Comparison of ENCODE assay signal across 15 cellular contexts in genomic region chr22:17846326-17846992, GRCh38.
DNase-seq lines count a peak whose midpoint lies in the region; ATAC-seq, FAIRE-seq and TF ChIP-seq lines count a peak whose summit lies in the region.
"Had no signal": no experiment of that assay in that cellular context is flagged by ENCODE, and none has a peak within 500 bp of the region (broad histone marks: within the 10 kb centered on the region; RNA-seq: fewer than 3 reads in every experiment).

No MANE protein-coding gene starts in this region.

- intact Hi-C loops in right cardiac atrium (cut with DNase I), result no loop called here
- intact Hi-C loops in activated T-helper 1 cell treated with anti-CD3 and anti-CD28 coated beads, Interleukin-12 subunit alpha, Interleukin-12 subunit beta, Interleukin-2, Interleukin-4 antibody, amounts not matched to agents 30 ng/mL and 10 ng/mL and 1 ng/mL, durations not matched to agents 14 hours and 24 hours and 36 hours (cut with micrococcal nuclease), result no loop called here

- H3K27ac ChIP-seq in angular gyrus (ENCODE audit: low read depth, low read length), result peak overlapping the region; percentile 72
- peak overlapping the region; percentile 71 for H3K27ac ChIP-seq in right cardiac atrium (ENCODE audit: low read length)
- H3K27ac ChIP-seq in Peyer's patch, result peak overlapping the region in 2 of 4 donors; percentile 38 to 79
- H3K27ac ChIP-seq: VCaP had no signal

- whole genome bisulfite sequencing in right cardiac atrium, result 48% methylated on average over 13 of the region's 13 CpGs

- H3K4me1 ChIP-seq in right cardiac atrium (ENCODE audit: control insufficient read depth, insufficient read depth, low read length) (peaks cover 13% of the 10 kb centered on the region), Peyer's patch (peaks cover 0 to 16% (median 0%) of the 10 kb centered on the region in 4 donors)
- H3K4me1 ChIP-seq: HAP-1 had no signal

- peak; percentile 25 to 67 for ATAC-seq in right cardiac atrium
- no peak for ATAC-seq in HG02610 (IDR thresholded peaks at IDR 0.05; ENCODE audit: unreplicated experiment)
- ATAC-seq: activated T-cell treated with anti-CD3 and anti-CD28 coated beads, Interleukin-2, amount 50 U/mL, for 72 hours had no signal

- H3K27ac Mint-ChIP-seq in activated T-helper 1 cell treated with anti-CD3 and anti-CD28 coated beads, Interleukin-12 subunit alpha, Interleukin-12 subunit beta, Interleukin-2, Interleukin-4 antibody, amounts not matched to agents 30 ng/mL and 10 ng/mL and 1 ng/mL, durations not matched to agents 14 hours and 24 hours and 36 hours, result no peak overlapping the region
- H3K27ac Mint-ChIP-seq: activated T-cell treated with anti-CD3 and anti-CD28 coated beads, Interleukin-2, amount 50 U/mL, for 72 hours; natural killer cell had no signal

- H3K27me3 Mint-ChIP-seq in activated T-helper 1 cell treated with anti-CD3 and anti-CD28 coated beads, Interleukin-12 subunit alpha, Interleukin-12 subunit beta, Interleukin-2, Interleukin-4 antibody, amounts not matched to agents 30 ng/mL and 10 ng/mL and 1 ng/mL, durations not matched to agents 14 hours and 24 hours and 36 hours (ENCODE audit: insufficient read depth), result no peaks in the 10 kb centered on the region

- H3K27me3 ChIP-seq in right cardiac atrium (ENCODE audit: control insufficient read depth, insufficient read depth), result no peaks in the 10 kb centered on the region
- H3K27me3 ChIP-seq in Peyer's patch, result no peaks in the 10 kb centered on the region

- no peaks in the 10 kb centered on the region for H3K36me3 Mint-ChIP-seq in activated T-helper 1 cell treated with anti-CD3 and anti-CD28 coated beads, Interleukin-12 subunit alpha, Interleukin-12 subunit beta, Interleukin-2, Interleukin-4 antibody, amounts not matched to agents 30 ng/mL and 10 ng/mL and 1 ng/mL, durations not matched to agents 14 hours and 24 hours and 36 hours (ENCODE audit: low read depth)
- H3K36me3 Mint-ChIP-seq: natural killer cell had no signal

- no peaks in the 10 kb centered on the region for H3K9me3 Mint-ChIP-seq in activated T-helper 1 cell treated with anti-CD3 and anti-CD28 coated beads, Interleukin-12 subunit alpha, Interleukin-12 subunit beta, Interleukin-2, Interleukin-4 antibody, amounts not matched to agents 30 ng/mL and 10 ng/mL and 1 ng/mL, durations not matched to agents 14 hours and 24 hours and 36 hours
- H3K9me3 Mint-ChIP-seq: activated T-cell treated with anti-CD3 and anti-CD28 coated beads, Interleukin-2, amount 50 U/mL, for 72 hours; natural killer cell had no signal

- TF ChIP-seq POLR2A in Peyer's patch (IDR thresholded peaks at IDR 0.05), result no peak

- H3K36me3 ChIP-seq in Peyer's patch, result peaks cover 0 to 2% (median 0%) of the 10 kb centered on the region in 3 donors
- H3K36me3 ChIP-seq: HAP-1 had no signal

- DNase-seq in A172 (ENCODE audit: low spot score) (peak; percentile 4), right cardiac atrium (peak in 1 of 3 donors; percentile 68), renal cortical epithelial cell (ENCODE audit: low read depth) (peak; percentile 17), Peyer's patch (no peak), D721Med (ENCODE audit: insufficient read length, low spot score) (no peak)
- DNase-seq in activated T-helper 1 cell treated with anti-CD3 and anti-CD28 coated beads, Interleukin-12 subunit alpha, Interleukin-12 subunit beta, Interleukin-2, Interleukin-4 antibody, amounts not matched to agents 30 ng/mL and 10 ng/mL and 1 ng/mL, durations not matched to agents 14 hours and 24 hours and 36 hours (ENCODE audit: low spot score), result no peak
- DNase-seq: activated T-cell treated with anti-CD3 and anti-CD28 coated beads, Interleukin-2, amount 50 U/mL, for 72 hours; natural killer cell; stimulated activated CD4-positive, alpha-beta T cell treated with anti-CD3 and anti-CD28 coated beads, Interleukin-4, amount 100 ng/mL, for 24 hours had no signal

- H3K4me3 ChIP-seq in right cardiac atrium (ENCODE audit: low read length) (no peak overlapping the region), Peyer's patch (no peak overlapping the region)
- H3K4me3 ChIP-seq: HAP-1 had no signal

- FAIRE-seq in D721Med (lab: Jason Lieb, UNC), result no peak
- FAIRE-seq: G401.6, urothelium cell line had no signal

- H3K4me1 Mint-ChIP-seq in activated T-helper 1 cell treated with anti-CD3 and anti-CD28 coated beads, Interleukin-12 subunit alpha, Interleukin-12 subunit beta, Interleukin-2, Interleukin-4 antibody, amounts not matched to agents 30 ng/mL and 10 ng/mL and 1 ng/mL, durations not matched to agents 14 hours and 24 hours and 36 hours (ENCODE audit: low read depth), result peaks cover 4% of the 10 kb centered on the region

- TF ChIP-seq CTCF in Peyer's patch (IDR thresholded peaks at IDR 0.05), result no peak
- no peak for TF ChIP-seq CTCF in D721Med (IDR thresholded peaks at IDR 0.05; ENCODE audit: insufficient read depth, missing control alignments)

- no peak overlapping the region for H3K4me3 Mint-ChIP-seq in activated T-helper 1 cell treated with anti-CD3 and anti-CD28 coated beads, Interleukin-12 subunit alpha, Interleukin-12 subunit beta, Interleukin-2, Interleukin-4 antibody, amounts not matched to agents 30 ng/mL and 10 ng/mL and 1 ng/mL, durations not matched to agents 14 hours and 24 hours and 36 hours
- H3K4me3 Mint-ChIP-seq: activated T-cell treated with anti-CD3 and anti-CD28 coated beads, Interleukin-2, amount 50 U/mL, for 72 hours; natural killer cell had no signal

- no peaks in the 10 kb centered on the region for H3K9me3 ChIP-seq in right cardiac atrium (ENCODE audit: control insufficient read depth, low read length)
- H3K9me3 ChIP-seq in Peyer's patch, result no peaks in the 10 kb centered on the region
- H3K9me3 ChIP-seq: HAP-1 had no signal

Comparison
In these comparisons a context has a peak if more than half of its experiments do, and no peak if none do; other contexts are left out.
1. DNase-seq: peak in A172 (single experiment) and renal cortical epithelial cell (single experiment); none in activated T-helper 1 cell treated with anti-CD3 and anti-CD28 coated beads, Interleukin-12 subunit alpha, Interleukin-12 subunit beta, Interleukin-2, Interleukin-4 antibody, amounts not matched to agents 30 ng/mL and 10 ng/mL and 1 ng/mL, durations not matched to agents 14 hours and 24 hours and 36 hours (single experiment), Peyer's patch (0 of 3) and D721Med (single experiment).